In genomic region chr11:78076733-78077403, GRCh38 we compare ENCODE assay signal across 18 cellular contexts. TPM values are rescaled to one million over a fixed set of nuclear protein-coding genes. Genes with fewer than 3 reads are reported as not detected.
DNase-seq lines count a peak whose midpoint lies in the region; ATAC-seq, FAIRE-seq and TF ChIP-seq lines count a peak whose summit lies in the region.
"Had no signal": no experiment of that assay in that cellular context is flagged by ENCODE, and none has a peak within 500 bp of the region (broad histone marks: within the 10 kb centered on the region; RNA-seq: fewer than 3 reads in every experiment).

No MANE protein-coding gene starts in this region.

- H3K4me1 Mint-ChIP-seq in T-helper 1 cell treated with Interleukin-12 subunit alpha and Interleukin-12 subunit beta and Interleukin-4 antibody, amounts not matched to agents 30 μg/mL and 1 μg/mL, for 36 hours (ENCODE audit: low read depth): peaks cover 42% of the 10 kb centered on the region
- H3K4me1 Mint-ChIP-seq in astrocyte (ENCODE audit: low read depth, unreplicated experiment) (peaks cover 19% of the 10 kb centered on the region), neural crest cell (peaks cover 42% of the 10 kb centered on the region)

- H3K4me3 ChIP-seq in astrocyte (ENCODE audit: insufficient read depth, low read depth, low read length): no peak overlapping the region
- H3K4me3 ChIP-seq: A549, sigmoid colon had no signal

- no peak for ATAC-seq in HG02642 (IDR thresholded peaks at IDR 0.05; ENCODE audit: poor library complexity, unreplicated experiment)
- ATAC-seq: A549, gastroesophageal sphincter had no signal

- no peak overlapping the region for H3K9ac ChIP-seq in astrocyte (ENCODE audit: low read length)

- peaks cover 79% of the 10 kb centered on the region for H3K79me2 ChIP-seq in astrocyte (ENCODE audit: insufficient read depth, low read length)

- H3K9me3 ChIP-seq in astrocyte (ENCODE audit: insufficient read depth, low read depth, low read length): no peaks in the 10 kb centered on the region
- H3K9me3 ChIP-seq: A549, gastroesophageal sphincter, sigmoid colon, suprapubic skin had no signal

- peak overlapping the region; percentile 1 for H3K27ac Mint-ChIP-seq in T-helper 1 cell treated with Interleukin-12 subunit alpha and Interleukin-12 subunit beta and Interleukin-4 antibody, amounts not matched to agents 30 μg/mL and 1 μg/mL, for 36 hours
- H3K27ac Mint-ChIP-seq in astrocyte (ENCODE audit: unreplicated experiment) (no peak overlapping the region), neural crest cell (ENCODE audit: unreplicated experiment) (peak overlapping the region; percentile 1)

- no peak overlapping the region for H3K27ac ChIP-seq in astrocyte (ENCODE audit: low read depth, low read length)
- H3K27ac ChIP-seq: A549, gastroesophageal sphincter, sigmoid colon, suprapubic skin had no signal

- H2AFZ ChIP-seq in astrocyte (ENCODE audit: low read depth, low read length): no peak overlapping the region

- H3K27me3 ChIP-seq in astrocyte (ENCODE audit: insufficient read depth, low read length): no peaks in the 10 kb centered on the region
- H3K27me3 ChIP-seq: gastroesophageal sphincter, sigmoid colon, suprapubic skin had no signal

- H3K27me3 Mint-ChIP-seq in T-helper 1 cell treated with Interleukin-12 subunit alpha and Interleukin-12 subunit beta and Interleukin-4 antibody, amounts not matched to agents 30 μg/mL and 1 μg/mL, for 36 hours (ENCODE audit: low read depth): no peaks in the 10 kb centered on the region
- no peaks in the 10 kb centered on the region for H3K27me3 Mint-ChIP-seq in astrocyte (ENCODE audit: low read depth, unreplicated experiment)
- H3K27me3 Mint-ChIP-seq in neural crest cell (ENCODE audit: low read depth): no peaks in the 10 kb centered on the region

- H3K4me1 ChIP-seq in astrocyte (ENCODE audit: insufficient read depth, low read length): peaks cover 31% of the 10 kb centered on the region

- H3K9me3 Mint-ChIP-seq in T-helper 1 cell treated with Interleukin-12 subunit alpha and Interleukin-12 subunit beta and Interleukin-4 antibody, amounts not matched to agents 30 μg/mL and 1 μg/mL, for 36 hours: no peaks in the 10 kb centered on the region
- no peaks in the 10 kb centered on the region for H3K9me3 Mint-ChIP-seq in astrocyte (ENCODE audit: unreplicated experiment)
- H3K9me3 Mint-ChIP-seq in neural crest cell: no peaks in the 10 kb centered on the region

- peaks cover 6% of the 10 kb centered on the region for H3K36me3 ChIP-seq in astrocyte (ENCODE audit: insufficient read depth, low read length)

- FAIRE-seq in astrocyte (lab: Jason Lieb, UNC): no peak
- FAIRE-seq: A549 had no signal

- TF ChIP-seq CTCF in astrocyte (IDR thresholded peaks at IDR 0.05; ENCODE audit: insufficient read depth, low read depth, low read length) (no peak), neural crest cell (conservative IDR thresholded peaks at IDR 0.05) (no peak)

- no peak for DNase-seq in T-helper 1 cell
- DNase-seq in NCI-H2029 treated with DMSO at 0.1 percent for 48 hours (lab: John Stamatoyannopoulos, UW): peak; percentile 30
- DNase-seq in astrocyte (ENCODE audit: low read depth): no peak
- DNase-seq in neural crest cell (ENCODE audit: low read depth, low spot score): no peak
- DNase-seq in T1000 (lab: John Stamatoyannopoulos, UW): no peak
- no peak for DNase-seq in SW 1271 (lab: John Stamatoyannopoulos, UW)
- DNase-seq: activated CD8-positive, alpha-beta memory T cell treated with anti-CD3 and anti-CD28 coated beads for 24 hours; aorta; DMS79; effector CD4-positive, alpha-beta T cell; sigmoid colon had no signal

- peak overlapping the region; percentile 30 for H3K4me3 Mint-ChIP-seq in T-helper 1 cell treated with Interleukin-12 subunit alpha and Interleukin-12 subunit beta and Interleukin-4 antibody, amounts not matched to agents 30 μg/mL and 1 μg/mL, for 36 hours
- peak overlapping the region; percentile 46 for H3K4me3 Mint-ChIP-seq in astrocyte (ENCODE audit: unreplicated experiment)
- H3K4me3 Mint-ChIP-seq in neural crest cell: peak overlapping the region; percentile 45

- H3K36me3 Mint-ChIP-seq in T-helper 1 cell treated with Interleukin-12 subunit alpha and Interleukin-12 subunit beta and Interleukin-4 antibody, amounts not matched to agents 30 μg/mL and 1 μg/mL, for 36 hours (ENCODE audit: low read depth): peaks cover 14% of the 10 kb centered on the region
- H3K36me3 Mint-ChIP-seq in astrocyte (ENCODE audit: low read depth, unreplicated experiment): peaks cover 2% of the 10 kb centered on the region
- H3K36me3 Mint-ChIP-seq in neural crest cell (ENCODE audit: low read depth): peaks cover 7% of the 10 kb centered on the region

- peaks cover 64% of the 10 kb centered on the region for H4K20me1 ChIP-seq in astrocyte (ENCODE audit: insufficient read depth, low read length)

- H3K4me2 ChIP-seq in astrocyte (ENCODE audit: low read length): peak overlapping the region; percentile 23

RNA-seq across cellular contexts. Expression of gene NDUFC2, which starts 2.8 kb away (rescaled TPM):
- total RNA-seq in astrocyte (251 and 285 TPM in 2 replicates), neural crest cell (236 and 251 TPM in 2 replicates)

RNA-seq across cellular contexts. Expression of gene THRSP, which starts 13.2 kb away (rescaled TPM):
- total RNA-seq in astrocyte (not detected in 2 replicates), neural crest cell (not detected in 2 replicates)
- total RNA-seq: kidney epithelial cell, M059J had no signal

RNA-seq across cellular contexts. Expression of gene KCTD14, which starts 53.8 kb away (rescaled TPM):
- 1.0 and 1.1 TPM in 2 replicates for total RNA-seq in astrocyte
- 1.4 and 1.6 TPM in 2 replicates for total RNA-seq in neural crest cell
